Comparison of ENCODE assay signal across 19 cellular contexts in the genomic region with DNA sequence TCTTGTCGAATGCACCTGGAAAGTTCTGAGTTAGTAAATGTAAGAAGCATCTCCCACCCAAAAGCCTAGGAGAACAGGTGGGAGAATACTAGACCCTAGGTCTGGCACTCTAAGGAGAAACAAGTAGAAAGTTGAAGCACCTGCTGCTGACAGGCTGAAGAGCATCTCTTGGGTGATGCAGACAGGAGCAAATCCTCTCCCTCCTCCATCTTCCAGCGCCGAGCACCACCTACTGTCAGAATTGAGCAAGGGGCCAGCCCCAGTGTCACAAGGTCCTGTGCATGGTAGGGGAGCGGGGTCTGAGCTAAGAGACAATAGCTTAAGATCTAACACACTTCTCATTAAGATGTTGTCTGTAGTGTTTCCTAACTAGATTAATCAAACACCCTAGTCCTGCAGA. TPM values are rescaled to one million over a fixed set of nuclear protein-coding genes. Genes with fewer than 3 reads are reported as not detected.
DNase-seq lines count a peak whose midpoint lies in the region; ATAC-seq and TF ChIP-seq lines count a peak whose summit lies in the region.
"Had no signal": no experiment of that assay in that cellular context is flagged by ENCODE, and none has a peak within 500 bp of the region (broad histone marks: within the 10 kb centered on the region; RNA-seq: fewer than 3 reads in every experiment).

No MANE protein-coding gene starts in this region.

- CTCF ChIA-PET in activated naive CD4-positive, alpha-beta T cell treated with anti-CD3 and anti-CD28 coated beads for 36 hours (lab: Charles Lee), result no interaction called here
- CTCF ChIA-PET in PC-3 (lab: Charles Lee), result no interaction called here
- CTCF ChIA-PET in HEK293T (lab: Yijun Ruan, JAX), result no interaction called here

- TF ChIP-seq CTCF in PC-3 (conservative IDR thresholded peaks at IDR 0.05; ENCODE audit: low read depth, low read length) (peak; percentile 29; the same call in 1 of the 2 replicates), brain microvascular endothelial cell (IDR thresholded peaks at IDR 0.05; ENCODE audit: low read depth, low read length, missing control alignments) (peak; percentile 12), lower lobe of right lung (IDR thresholded peaks at IDR 0.05) (no peak)

- in situ Hi-C loops in brain microvascular endothelial cell (cut with HindIII; ENCODE audit: low pct_ligation_motif_present, low sequenced_read_pairs), result no loop called here

- H3K27me3 ChIP-seq in PC-3 (ENCODE audit: low read length), result no peaks in the 10 kb centered on the region
- no peaks in the 10 kb centered on the region for H3K27me3 ChIP-seq in brain microvascular endothelial cell (replicated peaks)
- H3K27me3 ChIP-seq in subcutaneous abdominal adipose tissue (ENCODE audit: control insufficient read depth in 5 of 5, insufficient read depth in 4 of 5, low read length in 5 of 5), result no peaks in the 10 kb centered on the region
- no peaks in the 10 kb centered on the region for H3K27me3 ChIP-seq in lower lobe of right lung (ENCODE audit: low read depth)
- H3K27me3 ChIP-seq: neutrophil, stomach, uterus had no signal

- H3K9me3 ChIP-seq in PC-3 (ENCODE audit: low read length), result no peaks in the 10 kb centered on the region
- H3K9me3 ChIP-seq in subcutaneous abdominal adipose tissue (ENCODE audit: control insufficient read depth in 5 of 5, low read length in 5 of 5), result no peaks in the 10 kb centered on the region
- H3K9me3 ChIP-seq in lower lobe of right lung, result no peaks in the 10 kb centered on the region
- H3K9me3 ChIP-seq: stomach, uterus had no signal

- no peaks in the 10 kb centered on the region for H3K9me3 Mint-ChIP-seq in activated naive CD4-positive, alpha-beta T cell treated with anti-CD3 and anti-CD28 coated beads for 36 hours
- H3K9me3 Mint-ChIP-seq in activated naive CD4-positive, alpha-beta T cell treated with anti-CD3 and anti-CD28 coated beads, Interleukin-2, amount 50 U/mL, for 72 hours, result no peaks in the 10 kb centered on the region

- peak; percentile 12 for DNase-seq in activated naive CD4-positive, alpha-beta T cell treated with anti-CD3 and anti-CD28 coated beads for 36 hours
- no peak for DNase-seq in activated naive CD4-positive, alpha-beta T cell treated with anti-CD3 and anti-CD28 coated beads, Interleukin-2, amount 50 U/mL, for 72 hours (ENCODE audit: low spot score in 2 of 2)
- no peak for DNase-seq in PC-3
- DNase-seq in brain microvascular endothelial cell, result no peak
- DNase-seq in occipital lobe (lab: John Stamatoyannopoulos, UW), result no peak
- no peak for DNase-seq in lower lobe of right lung
- no peak for DNase-seq in HEK293T (ENCODE audit: extremely low spot score)
- DNase-seq: activated CD8-positive, alpha-beta memory T cell treated with anti-CD3 and anti-CD28 coated beads, Interleukin-2, amount 10 ng/mL, durations not matched to agents 7 days and 5 days; activated effector memory CD4-positive, alpha-beta T cell treated with anti-CD3 and anti-CD28 coated beads, Interleukin-2, amount 50 U/mL, for 16 hours; foreskin melanocyte; KG1; NCI-H1417; NCI-H774; right cardiac atrium; stomach; uterus had no signal

- H3K36me3 ChIP-seq in PC-3 (ENCODE audit: low read depth, low read length) (peaks cover 70% of the 10 kb centered on the region), brain microvascular endothelial cell (replicated peaks) (peaks cover 2% of the 10 kb centered on the region), subcutaneous abdominal adipose tissue (ENCODE audit: control insufficient read depth in 5 of 5, insufficient read depth in 5 of 5, low read length in 5 of 5) (peaks cover 28 to 90% (median 81%) of the 10 kb centered on the region in 5 donors), lower lobe of right lung (peaks cover 92% of the 10 kb centered on the region)
- H3K36me3 ChIP-seq: uterus had no signal

- no peaks in the 10 kb centered on the region for H3K27me3 Mint-ChIP-seq in activated naive CD4-positive, alpha-beta T cell treated with anti-CD3 and anti-CD28 coated beads for 36 hours (ENCODE audit: low read depth)
- H3K27me3 Mint-ChIP-seq: activated CD8-positive, alpha-beta memory T cell treated with anti-CD3 and anti-CD28 coated beads, Interleukin-2, amount 10 ng/mL, durations not matched to agents 7 days and 5 days had no signal

- BruUV-seq in PC-3 (replicated peaks; lab: Mats Ljungman, UMichigan), result no TSS peak

- no peak overlapping the region for H3K4me3 Mint-ChIP-seq in activated naive CD4-positive, alpha-beta T cell treated with anti-CD3 and anti-CD28 coated beads for 36 hours
- H3K4me3 Mint-ChIP-seq: activated CD8-positive, alpha-beta memory T cell treated with anti-CD3 and anti-CD28 coated beads, Interleukin-2, amount 10 ng/mL, durations not matched to agents 7 days and 5 days had no signal

- no peak for ATAC-seq in activated naive CD4-positive, alpha-beta T cell treated with anti-CD3 and anti-CD28 coated beads, Interleukin-2, amount 50 U/mL, for 72 hours
- ATAC-seq in PC-3 (no peak), lower lobe of right lung (no peak)
- ATAC-seq: activated CD4-positive, CD25-positive, alpha-beta regulatory T cell treated with anti-CD3 and anti-CD28 coated beads, Interleukin-2, amount 50 U/mL, for 24 hours; activated CD8-positive, alpha-beta memory T cell treated with anti-CD3 and anti-CD28 coated beads, Interleukin-2, amount 10 ng/mL, durations not matched to agents 7 days and 5 days had no signal

- H3K27ac ChIP-seq in PC-3 (ENCODE audit: low read length) (peak overlapping the region; percentile 96), brain microvascular endothelial cell (no peak overlapping the region), subcutaneous abdominal adipose tissue (ENCODE audit: low read depth, low read length) (peak overlapping the region; percentile 59), lower lobe of right lung (no peak overlapping the region)
- H3K27ac ChIP-seq: neutrophil, stomach, uterus had no signal

- intact Hi-C loops in activated naive CD4-positive, alpha-beta T cell treated with anti-CD3 and anti-CD28 coated beads for 36 hours (cut with micrococcal nuclease), result no loop called here
- intact Hi-C loops in PC-3 (cut with micrococcal nuclease) (no loop called here), lower lobe of right lung (cut with DNase I) (no loop called here)

- H3F3A ChIP-seq in PC-3 (ENCODE audit: low read length, unreplicated experiment), result peaks cover 12% of the 10 kb centered on the region

- H3K4me2 ChIP-seq in PC-3 (ENCODE audit: low read length), result peak overlapping the region; percentile 58

- POLR2A ChIA-PET in PC-3 (lab: Charles Lee; ENCODE audit: unreplicated experiment), result no interaction called here
- POLR2A ChIA-PET in HEK293T (lab: Yijun Ruan, JAX), result no interaction called here

- no peak overlapping the region for H3K27ac Mint-ChIP-seq in activated naive CD4-positive, alpha-beta T cell treated with anti-CD3 and anti-CD28 coated beads for 36 hours
- H3K27ac Mint-ChIP-seq in activated naive CD4-positive, alpha-beta T cell treated with anti-CD3 and anti-CD28 coated beads, Interleukin-2, amount 50 U/mL, for 72 hours, result no peak overlapping the region
- H3K27ac Mint-ChIP-seq: activated CD8-positive, alpha-beta memory T cell treated with anti-CD3 and anti-CD28 coated beads, Interleukin-2, amount 10 ng/mL, durations not matched to agents 7 days and 5 days had no signal

- no peak overlapping the region for H2AFZ ChIP-seq in PC-3 (ENCODE audit: low read length)

- peaks cover 7% of the 10 kb centered on the region; the same call in 1 of the 2 replicates for H3K79me2 ChIP-seq in PC-3 (ENCODE audit: low read length)

- H3K9me2 ChIP-seq in PC-3 (replicated peaks; ENCODE audit: low read length), result no peaks in the 10 kb centered on the region

- H3K9ac ChIP-seq in PC-3 (ENCODE audit: low read length) (peak overlapping the region; percentile 66), subcutaneous abdominal adipose tissue (ENCODE audit: low read length in 5 of 5) (no peak overlapping the region)

- no peaks in the 10 kb centered on the region for H3K4me1 Mint-ChIP-seq in activated naive CD4-positive, alpha-beta T cell treated with anti-CD3 and anti-CD28 coated beads for 36 hours (ENCODE audit: low read depth)
- H3K4me1 Mint-ChIP-seq: activated CD8-positive, alpha-beta memory T cell treated with anti-CD3 and anti-CD28 coated beads, Interleukin-2, amount 10 ng/mL, durations not matched to agents 7 days and 5 days had no signal

- H3K4me1 ChIP-seq in PC-3 (ENCODE audit: insufficient read depth, low read length), result peaks cover 37% of the 10 kb centered on the region
- H3K4me1 ChIP-seq in subcutaneous abdominal adipose tissue (ENCODE audit: control insufficient read depth in 5 of 5, insufficient read depth in 5 of 5, low read length in 5 of 5), result peaks cover 0 to 21% (median 14%) of the 10 kb centered on the region in 5 donors
- H3K4me1 ChIP-seq in lower lobe of right lung, result no peaks in the 10 kb centered on the region
- H3K4me1 ChIP-seq: stomach, uterus had no signal

- no peak overlapping the region for H3K4me3 ChIP-seq in PC-3 (ENCODE audit: low read length)
- no peak overlapping the region for H3K4me3 ChIP-seq in brain microvascular endothelial cell (ENCODE audit: low read depth, low read length)
- no peak overlapping the region for H3K4me3 ChIP-seq in subcutaneous abdominal adipose tissue (ENCODE audit: low read depth in 1 of 5, low read length in 5 of 5)
- H3K4me3 ChIP-seq in lower lobe of right lung, result no peak overlapping the region
- H3K4me3 ChIP-seq: stomach, uterus had no signal

- H4K20me1 ChIP-seq in PC-3 (ENCODE audit: low read length), result no peaks in the 10 kb centered on the region

- H3K36me3 Mint-ChIP-seq in activated naive CD4-positive, alpha-beta T cell treated with anti-CD3 and anti-CD28 coated beads for 36 hours (ENCODE audit: low read depth), result peaks cover 64% of the 10 kb centered on the region
- H3K36me3 Mint-ChIP-seq in activated naive CD4-positive, alpha-beta T cell treated with anti-CD3 and anti-CD28 coated beads, Interleukin-2, amount 50 U/mL, for 72 hours, result peaks cover 48 to 64% of the 10 kb centered on the region in 2 donors

TF ChIP-seq in HEK293T, 16 proteins besides CTCF, POLR2A, EP300 and RAD21:
- TF ChIP-seq LEF1 (IDR thresholded peaks at IDR 0.05; ENCODE audit: borderline replicate concordance), result no peak

RNA-seq across cellular contexts. Expression of gene HK2, which starts 52.9 kb away (rescaled TPM):
- 10 to 100 TPM; 37.9 to 38.7 TPM for total RNA-seq in activated naive CD4-positive, alpha-beta T cell treated with anti-CD3 and anti-CD28 coated beads for 36 hours
- 10 to 100 TPM; 18.5 to 84.5 TPM for total RNA-seq in activated naive CD4-positive, alpha-beta T cell treated with anti-CD3 and anti-CD28 coated beads, Interleukin-2, amount 50 U/mL, for 72 hours
- total RNA-seq in PC-3 (2014; rRNA removed) (43.8 and 55.2 TPM in 2 replicates), occipital lobe (5.3 TPM), lower lobe of right lung (86.7 TPM)

Comparison
In these comparisons a context has a peak if more than half of its experiments do, and no peak if none do; other contexts are left out.
1. H3K27ac ChIP-seq: peak in PC-3 (single experiment) and subcutaneous abdominal adipose tissue (single experiment); none in brain microvascular endothelial cell (single experiment) and lower lobe of right lung (single experiment).